Comparison of ENCODE assay signal across 8 cellular contexts in the genomic region with DNA sequence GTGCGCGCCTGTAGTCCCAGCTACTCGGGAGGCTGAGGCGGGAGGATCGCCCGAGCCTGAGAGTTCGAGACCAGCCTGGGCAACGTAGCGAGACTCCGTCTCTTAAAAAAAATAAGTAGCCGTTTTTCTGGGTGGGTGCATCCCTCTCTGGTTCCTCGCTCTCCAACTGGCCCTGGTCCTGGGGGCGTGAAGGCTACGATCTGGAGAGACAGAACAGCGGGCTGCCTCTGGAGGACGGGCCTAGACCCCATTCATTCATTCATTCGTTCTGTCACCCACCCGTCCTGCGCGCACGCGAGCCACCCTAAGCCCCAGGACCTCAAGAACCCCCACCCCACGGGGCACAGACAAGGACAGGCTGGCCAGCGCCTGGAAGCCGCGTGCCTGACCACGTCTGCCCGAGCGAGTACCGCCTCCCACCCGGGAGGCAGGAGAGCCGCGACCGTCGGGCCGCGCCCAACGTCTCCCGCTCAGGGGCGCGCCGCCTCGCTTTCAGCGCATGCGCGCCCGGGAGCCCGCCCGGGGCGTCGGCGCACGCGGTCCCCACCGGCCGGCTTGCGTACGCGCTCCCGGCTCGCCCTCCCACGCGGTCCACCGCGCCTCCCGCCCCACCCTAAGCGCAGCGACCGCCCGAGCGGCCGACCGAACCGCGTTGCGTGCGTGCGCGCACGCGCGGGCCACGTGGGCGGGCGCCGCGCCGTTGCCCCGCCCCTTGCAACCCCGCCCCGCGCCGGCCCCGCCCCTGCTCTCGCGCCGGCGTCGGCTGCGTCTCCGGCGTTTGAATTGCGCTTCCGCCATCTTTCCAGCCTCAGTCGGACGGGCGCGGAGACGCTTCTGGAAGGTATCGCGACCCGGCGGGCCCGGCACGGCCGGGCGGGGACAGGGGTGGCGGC. TPM values are rescaled to one million over a fixed set of nuclear protein-coding genes. Genes with fewer than 3 reads are reported as not detected.
DNase-seq lines count a peak whose midpoint lies in the region; ATAC-seq, FAIRE-seq and TF ChIP-seq lines count a peak whose summit lies in the region.

Gene RAN (plus strand): TSS at position 781 of the 893 bp plus-strand sequence. CDS start 528 bp downstream, outside the sequence.

- peaks cover 37% of the 10 kb centered on the region for H4K20me1 ChIP-seq in BLaER1
- peaks cover 24% of the 10 kb centered on the region for H4K20me1 ChIP-seq in HepG2 (ENCODE audit: insufficient read depth, low read length)

- H3K4me1 ChIP-seq in BLaER1 = peaks cover 44% of the 10 kb centered on the region
- H3K4me1 ChIP-seq in HepG2 (ENCODE audit: insufficient read depth, low read length) = peaks cover 71% of the 10 kb centered on the region

- H3K79me2 ChIP-seq in HepG2 (ENCODE audit: insufficient read depth, low read length) = peaks cover 22% of the 10 kb centered on the region

- no peaks in the 10 kb centered on the region for H3K9me3 ChIP-seq in BLaER1
- H3K9me3 ChIP-seq in HepG2 (ENCODE audit: low read length) = no peaks in the 10 kb centered on the region

- peak; percentile 33; the same call in 1 of the 2 replicates for TF ChIP-seq RAD21 in HepG2 (CRISPR knock-in tag; IDR thresholded peaks at IDR 0.05)

- H3K36me3 ChIP-seq in BLaER1 (peaks cover 40% of the 10 kb centered on the region), HepG2 (replicated peaks in 1 of 2; ENCODE audit: control insufficient read depth in 1 of 2, insufficient read depth in 2 of 2, low read length in 2 of 2) (peaks cover 10 to 39% of the 10 kb centered on the region in 2 experiments)

- in situ Hi-C loops in HepG2 (cut with HindIII; ENCODE audit: extremely low pct_ligation_motif_present, low pct_unique_long_range_greater_than_20kb) = loop anchor here (5.0 kb wide), 1 partner anchor 34 kb away; the partner anchor contains the start of gene STX2

- peak within 1 kb of the TSS; percentile 94 for H3K4me3 ChIP-seq in BLaER1
- peak within 1 kb of the TSS; percentile 76 to 82 (median 78) for H3K4me3 ChIP-seq in HepG2 (replicated peaks in 1 of 3; ENCODE audit: insufficient read depth in 1 of 3, low read depth in 2 of 3, low read length in 3 of 3)

- TSS peak; percentile 91 for BruUV-seq in HepG2 (replicated peaks; lab: Mats Ljungman, UMichigan)

- H3K9ac ChIP-seq in BLaER1 = peak within 1 kb of the TSS; percentile 99
- peak within 1 kb of the TSS; percentile 90 for H3K9ac ChIP-seq in HepG2 (ENCODE audit: insufficient read depth, low read depth, low read length)

- no peak; the same call in 1 of the 2 replicates for TF ChIP-seq CTCF in HepG2 (CRISPR knock-in tag; IDR thresholded peaks at IDR 0.05)

- CTCF ChIA-PET in HepG2 (lab: Yijun Ruan, JAX; ENCODE audit: low intra/inter-chr PET ratio, low total read pairs) = interaction anchor here (1.4 to 1.7 kb wide), 2 partner anchors 32 to 45 kb away, joined by 6 to 10 read pairs; partner anchors contain the start of gene STX2

- FAIRE-seq in HepG2 (lab: Jason Lieb, UNC) = no peak

- TF ChIP-seq POLR2A in HepG2 (IDR thresholded peaks at IDR 0.05; ENCODE audit: insufficient read depth in 1 of 2, low read depth in 2 of 2, low read length in 2 of 2) = peak; percentile 62 to 75

- ATAC-seq in GM19351 (IDR thresholded peaks at IDR 0.05; ENCODE audit: unreplicated experiment) (peak; percentile 52), HG03521 (IDR thresholded peaks at IDR 0.05; ENCODE audit: unreplicated experiment) (peak; percentile 82), HepG2 (peak; percentile 82)

- H3K4me2 ChIP-seq in BLaER1 = peak within 1 kb of the TSS; percentile 96
- H3K4me2 ChIP-seq in HepG2 (ENCODE audit: low read depth, low read length) = peak within 1 kb of the TSS; percentile 96

- TF ChIP-seq EP300 in HepG2 (IDR thresholded peaks at IDR 0.05; ENCODE audit: low read depth in 2 of 2, low read length in 2 of 2) = no peak
- TF ChIP-seq EP300 in HepG2 (CRISPR knock-in tag; IDR thresholded peaks at IDR 0.05; ENCODE audit: borderline replicate concordance) = 0 out of 2 replicates have a peak, but pooled peaks have one; percentile 25

- POLR2A ChIA-PET in HepG2 (lab: Yijun Ruan, JAX) = interaction anchor here (0.8 to 1.3 kb wide), 9 partner anchors 22 to 583 kb away, joined by 3 to 17 read pairs (median 5); no protein-coding TSS in a partner anchor

- peak within 1 kb of the TSS; percentile 99 for H3K27ac ChIP-seq in BLaER1
- H3K27ac ChIP-seq in HepG2 (ENCODE audit: extremely low read length, insufficient read depth, low read length) = peak within 1 kb of the TSS; percentile 93

- 40% methylated on average over 16 of the region's 118 CpGs for WGBS in HepG2 (ENCODE audit: low lambda C conversion rate)

- DNase-seq in NCI-H748 (lab: John Stamatoyannopoulos, UW; ENCODE audit: unreplicated experiment) = peak; percentile 95
- DNase-seq in activated CD4-positive, alpha-beta T cell treated with anti-CD3 and anti-CD28 coated beads, Interleukin-2, amount 50 U/mL, for 24 hours (ENCODE audit: low read depth in 1 of 2, low spot score in 1 of 2) = peak; percentile 87 to 92
- DNase-seq in dedifferentiated amniotic fluid mesenchymal stem cell (ENCODE audit: extremely low spot score) = peak; percentile 81
- DNase-seq in HepG2 (ENCODE audit: low spot score) = peak; percentile 78
- DNase-seq in stimulated activated CD4-positive, alpha-beta T cell treated with anti-CD3 and anti-CD28 coated beads, Interleukin-2, amount 100 ng/mL, for 48 hours = peak; percentile 87 to 94

- H3K27me3 ChIP-seq in BLaER1 (no peaks in the 10 kb centered on the region), HepG2 (ENCODE audit: control insufficient read depth in 1 of 2, insufficient read depth in 2 of 2, low read length in 2 of 2) (no peaks in the 10 kb centered on the region; a peak in 1 of 5 replicates)

- intact Hi-C loops in HepG2 (cut with micrococcal nuclease; ENCODE audit: unreplicated experiment) = loop anchor here (2.0 kb wide), 1 partner anchor 33 kb away; the partner anchor contains the start of gene STX2

- H2AFZ ChIP-seq in HepG2 (ENCODE audit: low read length) = no peak within 1 kb of the TSS

TF ChIP-seq in HepG2, 621 proteins besides CTCF, POLR2A, EP300 and RAD21 (continues in another document):
- TF ChIP-seq ZSCAN9 (CRISPR knock-in tag; IDR thresholded peaks at IDR 0.05; ENCODE audit: borderline replicate concordance) (no peak), ZNF335 (CRISPR knock-in tag; IDR thresholded peaks at IDR 0.05) (no peak), WIZ (CRISPR knock-in tag; IDR thresholded peaks at IDR 0.05) (no peak), ZEB1 (IDR thresholded peaks at IDR 0.05; ENCODE audit: insufficient replicate concordance, low read depth) (peak; percentile 48)
- TF ChIP-seq, protein P1, sequence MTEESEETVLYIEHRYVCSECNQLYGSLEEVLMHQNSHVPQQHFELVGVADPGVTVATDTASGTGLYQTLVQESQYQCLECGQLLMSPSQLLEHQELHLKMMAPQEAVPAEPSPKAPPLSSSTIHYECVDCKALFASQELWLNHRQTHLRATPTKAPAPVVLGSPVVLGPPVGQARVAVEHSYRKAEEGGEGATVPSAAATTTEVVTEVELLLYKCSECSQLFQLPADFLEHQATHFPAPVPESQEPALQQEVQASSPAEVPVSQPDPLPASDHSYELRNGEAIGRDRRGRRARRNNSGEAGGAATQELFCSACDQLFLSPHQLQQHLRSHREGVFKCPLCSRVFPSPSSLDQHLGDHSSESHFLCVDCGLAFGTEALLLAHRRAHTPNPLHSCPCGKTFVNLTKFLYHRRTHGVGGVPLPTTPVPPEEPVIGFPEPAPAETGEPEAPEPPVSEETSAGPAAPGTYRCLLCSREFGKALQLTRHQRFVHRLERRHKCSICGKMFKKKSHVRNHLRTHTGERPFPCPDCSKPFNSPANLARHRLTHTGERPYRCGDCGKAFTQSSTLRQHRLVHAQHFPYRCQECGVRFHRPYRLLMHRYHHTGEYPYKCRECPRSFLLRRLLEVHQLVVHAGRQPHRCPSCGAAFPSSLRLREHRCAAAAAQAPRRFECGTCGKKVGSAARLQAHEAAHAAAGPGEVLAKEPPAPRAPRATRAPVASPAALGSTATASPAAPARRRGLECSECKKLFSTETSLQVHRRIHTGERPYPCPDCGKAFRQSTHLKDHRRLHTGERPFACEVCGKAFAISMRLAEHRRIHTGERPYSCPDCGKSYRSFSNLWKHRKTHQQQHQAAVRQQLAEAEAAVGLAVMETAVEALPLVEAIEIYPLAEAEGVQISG (CRISPR knock-in tag; IDR thresholded peaks at IDR 0.05) = peak; percentile 65

RNA-seq across cellular contexts. Expression of gene RAN, which starts in this region (rescaled TPM):
- 1,630 and 2,526 TPM in 2 replicates for total RNA-seq in HepG2 (2016; rRNA removed; fragmentation: Illumina TruSeq; extraction: Trizol)
- total RNA-seq in HepG2 (2016; cell fraction: cytosol; rRNA removed; fragmentation: Illumina TruSeq; extraction: Trizol; ENCODE audit: low read depth) = 453 and 456 TPM in 2 replicates
- total RNA-seq in HepG2 (2016; cell fraction: insoluble cytoplasmic fraction; rRNA removed; fragmentation: Illumina TruSeq; extraction: Trizol) = 1,637 and 2,557 TPM in 2 replicates
- total RNA-seq in HepG2 (2016; cell fraction: membrane; rRNA removed; fragmentation: Illumina TruSeq; extraction: Trizol) = 837 and 870 TPM in 2 replicates
- total RNA-seq in HepG2 (2016; cell fraction: nucleus; rRNA removed; fragmentation: Illumina TruSeq; extraction: Trizol) = 527 and 560 TPM in 2 replicates
- 996 and 1,335 TPM in 2 replicates for polyA plus RNA-seq in HepG2 (2011; rRNA removed)
- polyA plus RNA-seq in HepG2 (2011; cell fraction: cytosol; rRNA removed) = 979 and 1,087 TPM in 2 replicates
- polyA plus RNA-seq in HepG2 (2011; cell fraction: nucleus; rRNA removed) = 385 and 550 TPM in 2 replicates
- 1,088 and 1,104 TPM in 2 replicates for polyA plus RNA-seq in HepG2 (2012)
- polyA plus RNA-seq in HepG2 (2016; cell fraction: cytosol; fragmentation: Illumina TruSeq; extraction: Trizol; ENCODE audit: low read depth) = 580 and 585 TPM in 2 replicates
- 2,503 and 2,588 TPM in 2 replicates for polyA plus RNA-seq in HepG2 (2016; cell fraction: insoluble cytoplasmic fraction; fragmentation: Illumina TruSeq; extraction: Trizol; ENCODE audit: low read depth)
- 756 and 768 TPM in 2 replicates for polyA plus RNA-seq in HepG2 (2016; cell fraction: membrane; fragmentation: Illumina TruSeq; extraction: Trizol; ENCODE audit: low read depth)
- polyA plus RNA-seq in HepG2 (2016; cell fraction: nucleus; fragmentation: Illumina TruSeq; extraction: Trizol; ENCODE audit: insufficient read depth, low read depth) = 908 and 932 TPM in 2 replicates
- 405 and 954 TPM in 2 replicates for polyA minus RNA-seq in HepG2 (2011; rRNA and poly(A)+ RNA removed; ENCODE audit: low replicate concordance)
- 424 and 441 TPM in 2 replicates for polyA minus RNA-seq in HepG2 (2011; cell fraction: cytosol; rRNA and poly(A)+ RNA removed)
- 138 and 202 TPM in 2 replicates for polyA minus RNA-seq in HepG2 (2011; cell fraction: nucleus; rRNA and poly(A)+ RNA removed)

Comparison
In these comparisons a context has a peak if more than half of its experiments do, and no peak if none do; other contexts are left out.
1. Peak in every context shown above with its lines: DNase-seq, ATAC-seq, H3K4me3 ChIP-seq and H3K27ac ChIP-seq.